19 cellular contexts compared by ENCODE assay signal in genomic region chr2:186125625-186126024, GRCh38.
"Had no signal": no experiment of that assay in that cellular context is flagged by ENCODE, and none has a peak within 500 bp of the region (broad histone marks: within the 10 kb centered on the region; RNA-seq: fewer than 3 reads in every experiment).

No MANE protein-coding gene starts in this region.

- H3K4me3 ChIP-seq: colonic mucosa, smooth muscle cell, stomach had no signal

- H3K4me3 Mint-ChIP-seq: activated B cell treated with CpG ODN at 0.5 μM for 24 hours; activated CD4-positive, alpha-beta memory T cell treated with anti-CD3 and anti-CD28 coated beads for 36 hours; activated naive CD8-positive, alpha-beta T cell treated with anti-CD3 and anti-CD28 coated beads for 36 hours; activated T-helper 17 cell treated with anti-CD3 and anti-CD28 coated beads, Interleukin-2, amount 50 U/mL, for 72 hours; naive thymus-derived CD4-positive, alpha-beta T cell; T-helper 2 cell treated with Interferon-gamma antibody and Interleukin-4, amounts not matched to agents 5 μg/mL and 100 μg/mL, for 36 hours; type B pancreatic cell had no signal

- H3K9me3 ChIP-seq: colonic mucosa, neutrophil, stomach had no signal

- DNase-seq: activated B cell treated with CpG ODN at 0.5 μM for 24 hours; activated CD4-positive, alpha-beta memory T cell treated with anti-CD3 and anti-CD28 coated beads for 36 hours; activated CD4-positive, alpha-beta T cell treated with anti-CD3 and anti-CD28 coated beads for 4 hours; activated naive CD4-positive, alpha-beta T cell; activated naive CD8-positive, alpha-beta T cell treated with anti-CD3 and anti-CD28 coated beads for 36 hours; central memory CD4-positive, alpha-beta T cell; colonic mucosa; left cardiac atrium; naive thymus-derived CD4-positive, alpha-beta T cell; stimulated activated CD4-positive, alpha-beta T cell treated with anti-CD3 and anti-CD28 coated beads, Interleukin-4, amount 100 ng/mL, for 1 hour; stomach had no signal

- H3K36me3 ChIP-seq: colonic mucosa, neutrophil, stomach had no signal

- FAIRE-seq: islet of Langerhans had no signal

- H3K27ac Mint-ChIP-seq: activated B cell treated with CpG ODN at 0.5 μM for 24 hours; activated CD4-positive, alpha-beta memory T cell treated with anti-CD3 and anti-CD28 coated beads for 36 hours; activated naive CD8-positive, alpha-beta T cell treated with anti-CD3 and anti-CD28 coated beads for 36 hours; activated T-helper 17 cell treated with anti-CD3 and anti-CD28 coated beads, Interleukin-2, amount 50 U/mL, for 72 hours; naive thymus-derived CD4-positive, alpha-beta T cell; T-helper 2 cell treated with Interferon-gamma antibody and Interleukin-4, amounts not matched to agents 5 μg/mL and 100 μg/mL, for 36 hours; type B pancreatic cell had no signal

- H3K27me3 Mint-ChIP-seq: activated B cell treated with CpG ODN at 0.5 μM for 24 hours; activated CD4-positive, alpha-beta memory T cell treated with anti-CD3 and anti-CD28 coated beads for 36 hours; activated naive CD8-positive, alpha-beta T cell treated with anti-CD3 and anti-CD28 coated beads for 36 hours; activated T-helper 17 cell treated with anti-CD3 and anti-CD28 coated beads, Interleukin-2, amount 50 U/mL, for 72 hours; naive thymus-derived CD4-positive, alpha-beta T cell; type B pancreatic cell had no signal

- H3K4me1 Mint-ChIP-seq: activated B cell treated with CpG ODN at 0.5 μM for 24 hours; activated naive CD8-positive, alpha-beta T cell treated with anti-CD3 and anti-CD28 coated beads for 36 hours; activated T-helper 17 cell treated with anti-CD3 and anti-CD28 coated beads, Interleukin-2, amount 50 U/mL, for 72 hours had no signal

- H3K36me3 Mint-ChIP-seq: activated CD4-positive, alpha-beta memory T cell treated with anti-CD3 and anti-CD28 coated beads for 36 hours; type B pancreatic cell had no signal

- H3K4me1 ChIP-seq: colonic mucosa had no signal

- H3K27ac ChIP-seq: colonic mucosa, neutrophil, stomach had no signal

- ATAC-seq: activated T-helper 17 cell treated with anti-CD3 and anti-CD28 coated beads, Interleukin-2, amount 50 U/mL, for 72 hours; esophagus mucosa; naive thymus-derived CD4-positive, alpha-beta T cell; sciatic nerve had no signal

- H3K9me3 Mint-ChIP-seq: activated CD4-positive, alpha-beta memory T cell treated with anti-CD3 and anti-CD28 coated beads for 36 hours; T-helper 2 cell treated with Interferon-gamma antibody and Interleukin-4, amounts not matched to agents 5 μg/mL and 100 μg/mL, for 36 hours; type B pancreatic cell had no signal

- H3K27me3 ChIP-seq: colonic mucosa, neutrophil, stomach had no signal
